Comparison of ENCODE assay signal across 8 cellular contexts in genomic region chr19:3983542-3983914, GRCh38. TPM values are rescaled to one million over a fixed set of nuclear protein-coding genes. Genes with fewer than 3 reads are reported as not detected.
DNase-seq lines count a peak whose midpoint lies in the region; TF ChIP-seq lines count a peak whose summit lies in the region.

No MANE protein-coding gene starts in this region.

- DNase-seq in Calu3 = no peak
- DNase-seq in Peyer's patch = no peak
- DNase-seq in epithelial cell of prostate (ENCODE audit: low read depth, low spot score) = no peak
- no peak for DNase-seq in osteocyte (ENCODE audit: extremely low spot score, unreplicated experiment)
- no peak for DNase-seq in lower leg skin (ENCODE audit: low spot score in 2 of 2)
- no peak for DNase-seq in NCI-H748 (lab: John Stamatoyannopoulos, UW; ENCODE audit: unreplicated experiment)
- DNase-seq in activated CD8-positive, alpha-beta memory T cell treated with anti-CD3 and anti-CD28 coated beads for 24 hours = no peak
- DNase-seq in erythroblast (lab: John Stamatoyannopoulos, UW) = no peak

- H3K4me1 Mint-ChIP-seq in Calu3 (ENCODE audit: low read depth, unreplicated experiment) = peaks cover 7% of the 10 kb centered on the region
- peaks cover 48% of the 10 kb centered on the region for H3K4me1 Mint-ChIP-seq in osteocyte (ENCODE audit: unreplicated experiment)

- BruUV-seq in Calu3 (replicated peaks; lab: Mats Ljungman, UMichigan) = no TSS peak

- CTCF ChIA-PET in Calu3 (lab: Charles Lee) = interaction anchor here (0.6 kb wide), 1 partner anchor 16 kb away, joined by 3 read pairs; no protein-coding TSS in a partner anchor

- H3K27me3 Mint-ChIP-seq in Calu3 (ENCODE audit: unreplicated experiment) (no peaks in the 10 kb centered on the region), osteocyte (ENCODE audit: unreplicated experiment) (no peaks in the 10 kb centered on the region)

- TF ChIP-seq CTCF in Calu3 (IDR thresholded peaks at IDR 0.05; ENCODE audit: unreplicated experiment) = no peak
- no peak for TF ChIP-seq CTCF in Peyer's patch (IDR thresholded peaks at IDR 0.05)
- no peak for TF ChIP-seq CTCF in osteocyte (IDR thresholded peaks at IDR 0.05)
- TF ChIP-seq CTCF in lower leg skin (IDR thresholded peaks at IDR 0.05) = no peak

- WGBS in lower leg skin, 2 donors = 48 to 66% methylated on average over 7 of the region's 7 CpGs

- peaks cover 9 to 40% (median 16%) of the 10 kb centered on the region in 4 donors for H3K4me1 ChIP-seq in Peyer's patch

- no peaks in the 10 kb centered on the region for H3K9me3 Mint-ChIP-seq in Calu3 (ENCODE audit: low read depth, unreplicated experiment)
- H3K9me3 Mint-ChIP-seq in osteocyte (ENCODE audit: unreplicated experiment) = no peaks in the 10 kb centered on the region

- H3K27ac Mint-ChIP-seq in Calu3 (ENCODE audit: unreplicated experiment) (peak overlapping the region; percentile 17), osteocyte (ENCODE audit: unreplicated experiment) (peak overlapping the region; percentile 94)

- H3K4me3 ChIP-seq in Peyer's patch (peak overlapping the region; percentile 80 to 97 (median 92)), lower leg skin (ENCODE audit: low read depth, poor library complexity, severe bottlenecking) (no peak overlapping the region)

- peak overlapping the region; percentile 90 to 99 (median 97) for H3K27ac ChIP-seq in Peyer's patch
- H3K27ac ChIP-seq in epithelial cell of prostate = peak overlapping the region; percentile 93

- peaks cover 69% of the 10 kb centered on the region for H3K36me3 Mint-ChIP-seq in Calu3 (ENCODE audit: insufficient read depth, unreplicated experiment)
- peaks cover 34% of the 10 kb centered on the region for H3K36me3 Mint-ChIP-seq in osteocyte (ENCODE audit: unreplicated experiment)

- H3K4me3 Mint-ChIP-seq in Calu3 (ENCODE audit: low read depth, unreplicated experiment) = peak overlapping the region; percentile 65
- H3K4me3 Mint-ChIP-seq in osteocyte (ENCODE audit: unreplicated experiment) = peak overlapping the region; percentile 96

- H3K9me3 ChIP-seq in Peyer's patch = no peaks in the 10 kb centered on the region

- intact Hi-C loops in Calu3 (cut with micrococcal nuclease; ENCODE audit: unreplicated experiment) (no loop called here), lower leg skin (cut with DNase I; ENCODE audit: low total_unique reads) (no loop called here)

- TF ChIP-seq POLR2A in Peyer's patch (IDR thresholded peaks at IDR 0.05) (no peak), lower leg skin (IDR thresholded peaks at IDR 0.05) (no peak), erythroblast (IDR thresholded peaks at IDR 0.05; ENCODE audit: low read length) (no peak)

- H3K36me3 ChIP-seq in Peyer's patch = peaks cover 0 to 56% (median 9%) of the 10 kb centered on the region in 3 donors

- no peaks in the 10 kb centered on the region for H3K27me3 ChIP-seq in Peyer's patch

RNA-seq across cellular contexts. Expression of gene EEF2, which starts 1.7 kb away (rescaled TPM):
- total RNA-seq in Calu3 (2022) (1,011 and 1,166 TPM in 2 replicates), Peyer's patch (1,000 to 10,000 TPM in 3 of 4 donors, 100 to 1,000 TPM in 1; 914 to 1,425 (median 1,203) TPM), osteocyte (3,162 and 3,203 TPM in 2 replicates), lower leg skin (1,000 to 10,000 TPM; 2,068 to 2,517 (median 2,443) TPM)

RNA-seq across cellular contexts. Expression of gene DAPK3, which starts 12.6 kb away (rescaled TPM):
- total RNA-seq in Calu3 (2022) (46.3 and 50.9 TPM in 2 replicates), Peyer's patch (100 to 1,000 TPM in 1 of 4 donors, 10 to 100 TPM in 3; 61.3 to 106 (median 88.1) TPM), osteocyte (92.9 and 94.7 TPM in 2 replicates), lower leg skin (10 to 100 TPM; 75.6 to 90.9 (median 82.2) TPM)

RNA-seq across cellular contexts. Expression of gene PIAS4, which starts 24.0 kb away (rescaled TPM):
- total RNA-seq in Calu3 (2022) = 29.3 and 35.7 TPM in 2 replicates
- 10 to 100 TPM; 15.9 to 47.9 (median 24.2) TPM for total RNA-seq in Peyer's patch
- 28.8 and 29.4 TPM in 2 replicates for total RNA-seq in osteocyte
- 10 to 100 TPM; 20.8 to 35.1 (median 26.9) TPM for total RNA-seq in lower leg skin

RNA-seq across cellular contexts. Expression of gene NMRK2, which starts 50.7 kb away (rescaled TPM):
- total RNA-seq in Calu3 (2022) (not detected in 2 replicates), Peyer's patch (not detected), osteocyte (not detected in 2 replicates), lower leg skin (not detected)
